Comparison of ENCODE assay signal across 5 cellular contexts in genomic region chr11:92168936-92169335, GRCh38. TPM values are rescaled to one million over a fixed set of nuclear protein-coding genes. Genes with fewer than 3 reads are reported as not detected.
"Had no signal": no experiment of that assay in that cellular context is flagged by ENCODE, and none has a peak within 500 bp of the region (broad histone marks: within the 10 kb centered on the region; RNA-seq: fewer than 3 reads in every experiment).

No MANE protein-coding gene starts in this region.

- H3K4me1 Mint-ChIP-seq: GM23338, H9 had no signal

- H3K4me3 Mint-ChIP-seq: GM23338, H9 had no signal

- H3K4me3 ChIP-seq: GM23338 had no signal

- H3K27ac Mint-ChIP-seq: GM23338, H9 had no signal

- ATAC-seq: GM23338 had no signal

- DNase-seq: H9, HCEC 1CT, IMR-90 had no signal

RNA-seq across cellular contexts. Expression of gene FAT3, which starts 55.7 kb away (rescaled TPM):
- total RNA-seq: HT-29 had no signal
